In the genomic region with DNA sequence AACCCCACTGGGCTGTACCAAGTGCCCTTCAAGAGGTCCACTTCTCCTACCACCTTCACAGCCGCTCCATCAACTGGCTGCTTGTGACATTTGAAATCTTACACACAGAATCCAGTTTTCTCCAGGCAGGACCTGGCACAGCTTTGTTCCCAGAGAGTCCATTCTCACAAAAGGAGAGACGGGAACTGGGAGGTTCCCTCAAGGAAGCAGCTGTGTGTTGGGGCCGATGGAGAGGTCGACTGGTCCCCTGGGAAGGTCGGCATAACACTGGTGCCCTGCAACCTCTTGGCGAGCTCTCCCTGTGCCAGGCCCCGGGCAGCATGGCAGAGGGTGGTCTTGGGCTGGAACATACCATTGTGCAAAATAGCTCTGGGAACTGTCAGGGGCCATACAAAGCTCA, we compare ENCODE assay signal across 15 cellular contexts. TPM values are rescaled to one million over a fixed set of nuclear protein-coding genes. Genes with fewer than 3 reads are reported as not detected.
DNase-seq lines count a peak whose midpoint lies in the region; ATAC-seq, FAIRE-seq and TF ChIP-seq lines count a peak whose summit lies in the region.
"Had no signal": no experiment of that assay in that cellular context is flagged by ENCODE, and none has a peak within 500 bp of the region (broad histone marks: within the 10 kb centered on the region; RNA-seq: fewer than 3 reads in every experiment).

No MANE protein-coding gene starts in this region.

- FAIRE-seq in HepG2 (lab: Jason Lieb, UNC) (no peak), urothelium cell line (lab: Jason Lieb, UNC) (no peak)
- FAIRE-seq: GM18507 had no signal

- DNase-seq in HepG2 (ENCODE audit: low spot score) (no peak), dermis blood vessel endothelial cell (peak; percentile 77), SJCRH30 (no peak), DMS114 treated with DMSO at 0.1 percent for 48 hours (lab: John Stamatoyannopoulos, UW; ENCODE audit: unreplicated experiment) (no peak), urothelium cell line (ENCODE audit: low spot score) (no peak)
- no peak for DNase-seq in natural killer cell treated with Interleukin-12 subunit alpha and Interleukin-12 subunit beta and Interleukin-15 and Interleukin-18, amount 100 ng/mL, for 72 hours (ENCODE audit: low spot score)
- DNase-seq: activated naive CD4-positive, alpha-beta T cell treated with anti-CD3 and anti-CD28 coated beads, Interleukin-2, amount 50 U/mL, for 16 hours; Karpas-422; kidney glomerular epithelial cell; NCI-H187 treated with DMSO at 0.1 percent for 48 hours had no signal

- no peaks in the 10 kb centered on the region for H3K27me3 Mint-ChIP-seq in natural killer cell treated with Interleukin-12 subunit alpha and Interleukin-12 subunit beta and Interleukin-15 and Interleukin-18, amount 100 ng/mL, for 72 hours
- H3K27me3 Mint-ChIP-seq: dendritic cell treated with granulocyte-macrophage colony-stimulating factor and Interleukin-4, amounts not matched to agents 40 ng/mL and 50 ng/mL, for 4 days had no signal

- H3K4me3 ChIP-seq in liver (ENCODE audit: low read depth in 1 of 3, low read length in 3 of 3) (no peak overlapping the region), HepG2 (replicated peaks in 1 of 3; ENCODE audit: insufficient read depth in 1 of 3, low read depth in 2 of 3, low read length in 3 of 3) (no peak overlapping the region), SJCRH30 (no peak overlapping the region)
- H3K4me3 ChIP-seq: smooth muscle cell had no signal

- H3K9me3 Mint-ChIP-seq in natural killer cell treated with Interleukin-12 subunit alpha and Interleukin-12 subunit beta and Interleukin-15 and Interleukin-18, amount 100 ng/mL, for 72 hours = no peaks in the 10 kb centered on the region
- H3K9me3 Mint-ChIP-seq: dendritic cell treated with granulocyte-macrophage colony-stimulating factor and Interleukin-4, amounts not matched to agents 40 ng/mL and 50 ng/mL, for 4 days had no signal

- H3K4me1 Mint-ChIP-seq in natural killer cell treated with Interleukin-12 subunit alpha and Interleukin-12 subunit beta and Interleukin-15 and Interleukin-18, amount 100 ng/mL, for 72 hours (ENCODE audit: low read depth in 2 of 2) = peaks cover 73 to 85% of the 10 kb centered on the region in 2 donors

- POLR2A ChIA-PET in HepG2 (lab: Yijun Ruan, JAX) = no interaction called here

- no peak for TF ChIP-seq POLR2A in HepG2 (IDR thresholded peaks at IDR 0.05; ENCODE audit: insufficient read depth in 1 of 2, low read depth in 2 of 2, low read length in 2 of 2)

- no peak overlapping the region for H3K9ac ChIP-seq in liver (ENCODE audit: low read depth in 1 of 2, low read length in 2 of 2)
- H3K9ac ChIP-seq in HepG2 (ENCODE audit: insufficient read depth, low read depth, low read length) = no peak overlapping the region

- H3K9me3 ChIP-seq in liver (ENCODE audit: control insufficient read depth in 4 of 4, low read length in 3 of 4) (no peaks in the 10 kb centered on the region), HepG2 (ENCODE audit: low read length) (no peaks in the 10 kb centered on the region), SJCRH30 (replicated peaks) (no peaks in the 10 kb centered on the region)

- no peak overlapping the region for H3K4me2 ChIP-seq in HepG2 (ENCODE audit: low read depth, low read length)
- H3K4me2 ChIP-seq: smooth muscle cell had no signal

- TF ChIP-seq CTCF in liver (IDR thresholded peaks at IDR 0.05; ENCODE audit: low read depth, low read length, missing input control) (no peak), HepG2 (CRISPR knock-in tag; IDR thresholded peaks at IDR 0.05) (no peak)

- 74% methylated on average over 7 of the region's 7 CpGs for WGBS in liver
- 96% methylated on average over 7 of the region's 7 CpGs for WGBS in HepG2 (ENCODE audit: low lambda C conversion rate)

- no peaks in the 10 kb centered on the region for H3K36me3 ChIP-seq in liver (ENCODE audit: control insufficient read depth in 4 of 4, insufficient read depth in 3 of 4, low read depth in 1 of 4, low read length in 3 of 4)
- H3K36me3 ChIP-seq in HepG2 (replicated peaks in 1 of 2; ENCODE audit: control insufficient read depth in 1 of 2, insufficient read depth in 2 of 2, low read length in 2 of 2) = peaks cover 0 to 6% of the 10 kb centered on the region in 2 experiments; a peak in 1 of 5 replicates
- no peaks in the 10 kb centered on the region for H3K36me3 ChIP-seq in SJCRH30

- H3K36me3 Mint-ChIP-seq in natural killer cell treated with Interleukin-12 subunit alpha and Interleukin-12 subunit beta and Interleukin-15 and Interleukin-18, amount 100 ng/mL, for 72 hours = no peaks in the 10 kb centered on the region

- TF ChIP-seq EP300 in HepG2 (IDR thresholded peaks at IDR 0.05; ENCODE audit: low read depth in 2 of 2, low read length in 2 of 2) = no peak
- TF ChIP-seq EP300 in HepG2 (CRISPR knock-in tag; IDR thresholded peaks at IDR 0.05; ENCODE audit: borderline replicate concordance) = no peak

- CTCF ChIA-PET in HepG2 (lab: Yijun Ruan, JAX; ENCODE audit: low intra/inter-chr PET ratio, low total read pairs) = no interaction called here

- no peak overlapping the region for H3K4me3 Mint-ChIP-seq in natural killer cell treated with Interleukin-12 subunit alpha and Interleukin-12 subunit beta and Interleukin-15 and Interleukin-18, amount 100 ng/mL, for 72 hours
- H3K4me3 Mint-ChIP-seq: dendritic cell treated with granulocyte-macrophage colony-stimulating factor and Interleukin-4, amounts not matched to agents 40 ng/mL and 50 ng/mL, for 4 days had no signal

- in situ Hi-C loops in HepG2 (cut with HindIII; ENCODE audit: extremely low pct_ligation_motif_present, low pct_unique_long_range_greater_than_20kb) = no loop called here

- H3K27me3 ChIP-seq in liver (ENCODE audit: control insufficient read depth in 4 of 4, insufficient read depth in 4 of 4, low read length in 3 of 4) (no peaks in the 10 kb centered on the region), HepG2 (ENCODE audit: control insufficient read depth in 1 of 2, insufficient read depth in 2 of 2, low read length in 2 of 2) (no peaks in the 10 kb centered on the region), SJCRH30 (no peaks in the 10 kb centered on the region)

- intact Hi-C loops in HepG2 (cut with micrococcal nuclease; ENCODE audit: unreplicated experiment) = no loop called here

- no TSS peak for BruUV-seq in HepG2 (replicated peaks; lab: Mats Ljungman, UMichigan)

- no peak for TF ChIP-seq RAD21 in liver (IDR thresholded peaks at IDR 0.05)
- no peak for TF ChIP-seq RAD21 in HepG2 (CRISPR knock-in tag; IDR thresholded peaks at IDR 0.05)

- H3K79me2 ChIP-seq in HepG2 (ENCODE audit: insufficient read depth, low read length) = peaks cover 94% of the 10 kb centered on the region

- H2AFZ ChIP-seq in HepG2 (ENCODE audit: low read length) = no peak overlapping the region

- peak overlapping the region; percentile 76 to 99 for H3K27ac Mint-ChIP-seq in natural killer cell treated with Interleukin-12 subunit alpha and Interleukin-12 subunit beta and Interleukin-15 and Interleukin-18, amount 100 ng/mL, for 72 hours

- H3K4me1 ChIP-seq in liver (ENCODE audit: control insufficient read depth in 4 of 4, insufficient read depth in 4 of 4, low read length in 3 of 4) (peaks cover 48 to 81% (median 79%) of the 10 kb centered on the region in 4 donors), HepG2 (ENCODE audit: insufficient read depth, low read length) (peaks cover 55% of the 10 kb centered on the region), SJCRH30 (peaks cover 36% of the 10 kb centered on the region)

- ATAC-seq in HepG2 (no peak), HG02759 (IDR thresholded peaks at IDR 0.05; ENCODE audit: unreplicated experiment) (no peak)
- ATAC-seq in natural killer cell treated with Interleukin-12 subunit alpha and Interleukin-12 subunit beta and Interleukin-15 and Interleukin-18, amount 100 ng/mL, for 72 hours = no peak

- H3K27ac ChIP-seq in liver (ENCODE audit: low read depth in 1 of 2, low read length in 2 of 2) (peak overlapping the region; percentile 64 to 81), HepG2 (ENCODE audit: extremely low read length, insufficient read depth, low read length) (no peak overlapping the region), SJCRH30 (no peak overlapping the region)

- H4K20me1 ChIP-seq in HepG2 (ENCODE audit: insufficient read depth, low read length) = peaks cover 81% of the 10 kb centered on the region

RNA-seq across cellular contexts. Expression of a gene that starts 21.5 kb away (rescaled TPM):
- 10 to 100 TPM in 1 of 2 donors, 1 to 10 TPM in 1; 7.6 to 10.5 TPM for total RNA-seq in liver
- polyA plus RNA-seq in liver = 1 to 10 TPM; 4.5 to 5.6 TPM
- 3.2 and 3.7 TPM in 2 replicates for total RNA-seq in HepG2 (2016; rRNA removed; fragmentation: Illumina TruSeq; extraction: Trizol)
- total RNA-seq in HepG2 (2016; cell fraction: cytosol; rRNA removed; fragmentation: Illumina TruSeq; extraction: Trizol; ENCODE audit: low read depth) = 0.71 and 1.1 TPM in 2 replicates
- total RNA-seq in HepG2 (2016; cell fraction: insoluble cytoplasmic fraction; rRNA removed; fragmentation: Illumina TruSeq; extraction: Trizol) = 2.7 and 4.1 TPM in 2 replicates
- 2.3 and 2.5 TPM in 2 replicates for total RNA-seq in HepG2 (2016; cell fraction: membrane; rRNA removed; fragmentation: Illumina TruSeq; extraction: Trizol)
- 3.3 and 4.8 TPM in 2 replicates for total RNA-seq in HepG2 (2016; cell fraction: nucleus; rRNA removed; fragmentation: Illumina TruSeq; extraction: Trizol)
- polyA plus RNA-seq in HepG2 (2011; rRNA removed) = 5.4 and 5.8 TPM in 2 replicates
- 3.2 and 4.3 TPM in 2 replicates for polyA plus RNA-seq in HepG2 (2011; cell fraction: cytosol; rRNA removed)
- 27.1 and 34.7 TPM in 2 replicates for polyA plus RNA-seq in HepG2 (2011; cell fraction: nucleus; rRNA removed)
- polyA plus RNA-seq in HepG2 (2012) = 7.1 TPM in 2 replicates
- polyA plus RNA-seq in HepG2 (2016; cell fraction: cytosol; fragmentation: Illumina TruSeq; extraction: Trizol; ENCODE audit: low read depth) = 0.20 and 0.33 TPM in 2 replicates
- polyA plus RNA-seq in HepG2 (2016; cell fraction: insoluble cytoplasmic fraction; fragmentation: Illumina TruSeq; extraction: Trizol; ENCODE audit: low read depth) = 3.1 and 4.0 TPM in 2 replicates
- 1.0 and 1.1 TPM in 2 replicates for polyA plus RNA-seq in HepG2 (2016; cell fraction: membrane; fragmentation: Illumina TruSeq; extraction: Trizol; ENCODE audit: low read depth)
- 5.1 and 5.2 TPM in 2 replicates for polyA plus RNA-seq in HepG2 (2016; cell fraction: nucleus; fragmentation: Illumina TruSeq; extraction: Trizol; ENCODE audit: insufficient read depth, low read depth)
- polyA minus RNA-seq in HepG2 (2011; rRNA and poly(A)+ RNA removed; ENCODE audit: low replicate concordance) = 6.3 and 17.2 TPM in 2 replicates
- 6.0 and 8.8 TPM in 2 replicates for polyA minus RNA-seq in HepG2 (2011; cell fraction: cytosol; rRNA and poly(A)+ RNA removed)
- polyA minus RNA-seq in HepG2 (2011; cell fraction: nucleus; rRNA and poly(A)+ RNA removed) = 12.9 and 14.3 TPM in 2 replicates
- 12.3 and 14.8 TPM in 2 replicates for total RNA-seq in dermis blood vessel endothelial cell
- 10 to 100 TPM; 52.3 to 75.2 TPM for total RNA-seq in natural killer cell treated with Interleukin-12 subunit alpha and Interleukin-12 subunit beta and Interleukin-15 and Interleukin-18, amount 100 ng/mL, for 72 hours
- 9.1 and 10.1 TPM in 2 replicates for total RNA-seq in SJCRH30 (2014; rRNA removed; shearing (Covaris generic))

RNA-seq across cellular contexts. Expression of a gene that starts 43.0 kb away (rescaled TPM):
- total RNA-seq in liver = 100 to 1,000 TPM in 1 of 2 donors, 10 to 100 TPM in 1; 75.8 to 225 TPM
- 100 to 1,000 TPM in 1 of 2 donors, 10 to 100 TPM in 1; 59.1 to 126 TPM for polyA plus RNA-seq in liver
- total RNA-seq in HepG2 (2016; rRNA removed; fragmentation: Illumina TruSeq; extraction: Trizol) = 75.1 and 81.7 TPM in 2 replicates
- 75.9 and 83.0 TPM in 2 replicates for total RNA-seq in HepG2 (2016; cell fraction: cytosol; rRNA removed; fragmentation: Illumina TruSeq; extraction: Trizol; ENCODE audit: low read depth)
- 78.1 and 87.6 TPM in 2 replicates for total RNA-seq in HepG2 (2016; cell fraction: insoluble cytoplasmic fraction; rRNA removed; fragmentation: Illumina TruSeq; extraction: Trizol)
- total RNA-seq in HepG2 (2016; cell fraction: membrane; rRNA removed; fragmentation: Illumina TruSeq; extraction: Trizol) = 92.2 and 111 TPM in 2 replicates
- total RNA-seq in HepG2 (2016; cell fraction: nucleus; rRNA removed; fragmentation: Illumina TruSeq; extraction: Trizol) = 32.7 and 42.9 TPM in 2 replicates
- polyA plus RNA-seq in HepG2 (2011; rRNA removed) = 93.9 and 135 TPM in 2 replicates
- 101 and 179 TPM in 2 replicates for polyA plus RNA-seq in HepG2 (2011; cell fraction: cytosol; rRNA removed)
- polyA plus RNA-seq in HepG2 (2011; cell fraction: nucleus; rRNA removed) = 159 and 173 TPM in 2 replicates
- 93.8 and 130 TPM in 2 replicates for polyA plus RNA-seq in HepG2 (2012)
- polyA plus RNA-seq in HepG2 (2016; cell fraction: cytosol; fragmentation: Illumina TruSeq; extraction: Trizol; ENCODE audit: low read depth) = 84.6 and 95.1 TPM in 2 replicates
- 107 and 111 TPM in 2 replicates for polyA plus RNA-seq in HepG2 (2016; cell fraction: insoluble cytoplasmic fraction; fragmentation: Illumina TruSeq; extraction: Trizol; ENCODE audit: low read depth)
- 117 and 126 TPM in 2 replicates for polyA plus RNA-seq in HepG2 (2016; cell fraction: membrane; fragmentation: Illumina TruSeq; extraction: Trizol; ENCODE audit: low read depth)
- 80.5 and 87.9 TPM in 2 replicates for polyA plus RNA-seq in HepG2 (2016; cell fraction: nucleus; fragmentation: Illumina TruSeq; extraction: Trizol; ENCODE audit: insufficient read depth, low read depth)
- polyA minus RNA-seq in HepG2 (2011; rRNA and poly(A)+ RNA removed; ENCODE audit: low replicate concordance) = 96.9 and 151 TPM in 2 replicates
- polyA minus RNA-seq in HepG2 (2011; cell fraction: cytosol; rRNA and poly(A)+ RNA removed) = 63.3 and 77.3 TPM in 2 replicates
- polyA minus RNA-seq in HepG2 (2011; cell fraction: nucleus; rRNA and poly(A)+ RNA removed) = 16.6 and 20.1 TPM in 2 replicates
- 216 and 253 TPM in 2 replicates for total RNA-seq in dermis blood vessel endothelial cell
- 100 to 1,000 TPM; 199 to 208 TPM for total RNA-seq in natural killer cell treated with Interleukin-12 subunit alpha and Interleukin-12 subunit beta and Interleukin-15 and Interleukin-18, amount 100 ng/mL, for 72 hours
- total RNA-seq in SJCRH30 (2014; rRNA removed; shearing (Covaris generic)) = 86.8 and 88.3 TPM in 2 replicates

RNA-seq across cellular contexts. Expression of a gene that starts 57.3 kb away (rescaled TPM):
- total RNA-seq in liver (10 to 100 TPM; 31.8 to 47.0 TPM), HepG2 (2016; rRNA removed; fragmentation: Illumina TruSeq; extraction: Trizol) (44.6 and 53.1 TPM in 2 replicates), dermis blood vessel endothelial cell (58.0 and 91.2 TPM in 2 replicates)
- polyA plus RNA-seq in liver (10 to 100 TPM; 39.9 to 53.6 TPM), HepG2 (2011; rRNA removed) (143 and 160 TPM in 2 replicates)
- total RNA-seq in HepG2 (2016; cell fraction: cytosol; rRNA removed; fragmentation: Illumina TruSeq; extraction: Trizol; ENCODE audit: low read depth) = 49.9 and 63.5 TPM in 2 replicates
- 46.0 and 46.4 TPM in 2 replicates for total RNA-seq in HepG2 (2016; cell fraction: insoluble cytoplasmic fraction; rRNA removed; fragmentation: Illumina TruSeq; extraction: Trizol)
- total RNA-seq in HepG2 (2016; cell fraction: membrane; rRNA removed; fragmentation: Illumina TruSeq; extraction: Trizol) = 90.1 and 104 TPM in 2 replicates
- total RNA-seq in HepG2 (2016; cell fraction: nucleus; rRNA removed; fragmentation: Illumina TruSeq; extraction: Trizol) = 20.4 and 21.0 TPM in 2 replicates
- polyA plus RNA-seq in HepG2 (2011; cell fraction: cytosol; rRNA removed) = 112 and 130 TPM in 2 replicates
- 122 and 125 TPM in 2 replicates for polyA plus RNA-seq in HepG2 (2011; cell fraction: nucleus; rRNA removed)
- 61.5 and 85.8 TPM in 2 replicates for polyA plus RNA-seq in HepG2 (2012)
- polyA plus RNA-seq in HepG2 (2016; cell fraction: cytosol; fragmentation: Illumina TruSeq; extraction: Trizol; ENCODE audit: low read depth) = 72.0 and 99.5 TPM in 2 replicates
- polyA plus RNA-seq in HepG2 (2016; cell fraction: insoluble cytoplasmic fraction; fragmentation: Illumina TruSeq; extraction: Trizol; ENCODE audit: low read depth) = 68.6 and 76.3 TPM in 2 replicates
- polyA plus RNA-seq in HepG2 (2016; cell fraction: membrane; fragmentation: Illumina TruSeq; extraction: Trizol; ENCODE audit: low read depth) = 121 and 126 TPM in 2 replicates
- polyA plus RNA-seq in HepG2 (2016; cell fraction: nucleus; fragmentation: Illumina TruSeq; extraction: Trizol; ENCODE audit: insufficient read depth, low read depth) = 62.9 and 64.5 TPM in 2 replicates
- 73.9 and 103 TPM in 2 replicates for polyA minus RNA-seq in HepG2 (2011; rRNA and poly(A)+ RNA removed; ENCODE audit: low replicate concordance)
- 43.1 and 52.2 TPM in 2 replicates for polyA minus RNA-seq in HepG2 (2011; cell fraction: cytosol; rRNA and poly(A)+ RNA removed)
- 20.0 and 23.6 TPM in 2 replicates for polyA minus RNA-seq in HepG2 (2011; cell fraction: nucleus; rRNA and poly(A)+ RNA removed)
- 100 to 1,000 TPM; 105 to 144 TPM for total RNA-seq in natural killer cell treated with Interleukin-12 subunit alpha and Interleukin-12 subunit beta and Interleukin-15 and Interleukin-18, amount 100 ng/mL, for 72 hours
- 71.0 and 75.8 TPM in 2 replicates for total RNA-seq in SJCRH30 (2014; rRNA removed; shearing (Covaris generic))

Comparison
In these comparisons a context has a peak if more than half of its experiments do, and no peak if none do; other contexts are left out.
1. H3K27ac ChIP-seq: peak in liver (2 of 2); none in HepG2 (single experiment) and SJCRH30 (single experiment).